Comparison of ENCODE assay signal across 1 cellular context in genomic region chr3:71893702-71894479, GRCh38.
TF ChIP-seq lines count a peak whose summit lies in the region.

No MANE protein-coding gene starts in this region.

TF ChIP-seq in GM23338, 12 proteins besides CTCF, POLR2A, EP300 and RAD21:
- TF ChIP-seq ZNF462 (CRISPR knock-in tag; IDR thresholded peaks at IDR 0.05) (peak; percentile 69; the same call in 1 of the 2 replicates), NANOG (IDR thresholded peaks at IDR 0.05; ENCODE audit: borderline replicate concordance) (no peak)
